Comparison of ENCODE assay signal across 8 cellular contexts in the genomic region with DNA sequence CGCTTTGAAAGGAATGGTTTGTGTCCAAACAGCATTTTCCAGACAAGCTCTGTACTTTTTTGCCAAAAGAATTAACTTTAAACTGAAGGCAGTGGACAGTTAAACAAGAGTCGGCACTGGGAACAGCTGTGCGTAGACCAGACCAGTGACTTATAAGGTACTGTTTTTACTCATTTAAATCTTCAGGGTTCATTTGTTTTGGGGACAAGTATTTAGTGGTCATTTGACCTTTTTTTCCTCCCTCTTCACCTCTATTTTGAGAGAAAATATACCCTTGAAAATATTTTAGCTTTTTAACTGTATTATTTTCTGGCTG.
DNase-seq lines count a peak whose midpoint lies in the region; ATAC-seq and TF ChIP-seq lines count a peak whose summit lies in the region.

No MANE protein-coding gene starts in this region.

- H3K27ac ChIP-seq in duodenal mucosa (ENCODE audit: low read depth, low read length) (peak overlapping the region; percentile 34), sigmoid colon (peak overlapping the region; percentile 71 to 82 (median 74))

- H3K27me3 ChIP-seq in duodenal mucosa (ENCODE audit: control insufficient read depth in 1 of 2, insufficient read depth in 2 of 2, low read length in 2 of 2) (no peaks in the 10 kb centered on the region), sigmoid colon (no peaks in the 10 kb centered on the region)

- ATAC-seq in GM19351 (IDR thresholded peaks at IDR 0.05; ENCODE audit: unreplicated experiment) (peak; percentile 83), HG03159 (IDR thresholded peaks at IDR 0.05; ENCODE audit: unreplicated experiment) (peak; percentile 77)

- TF ChIP-seq CTCF in sigmoid colon (IDR thresholded peaks at IDR 0.05) = no peak

- TF ChIP-seq EP300 in sigmoid colon (IDR thresholded peaks at IDR 0.05) = no peak

- no peaks in the 10 kb centered on the region for H3K36me3 ChIP-seq in duodenal mucosa (ENCODE audit: control insufficient read depth in 1 of 2, insufficient read depth in 2 of 2, low read length in 2 of 2)
- no peaks in the 10 kb centered on the region for H3K36me3 ChIP-seq in sigmoid colon

- 55 to 79% methylated on average over 3 of the region's 3 CpGs for WGBS in sigmoid colon, 2 donors

- DNase-seq in sigmoid colon = no peak
- DNase-seq in KBM-7 = no peak
- no peak for DNase-seq in stimulated activated CD4-positive, alpha-beta T cell treated with anti-CD3 and anti-CD28 coated beads, Interleukin-15, amount 100 ng/mL, for 24 hours
- DNase-seq in NCI-H2107 treated with DMSO at 0.1 percent for 48 hours (lab: John Stamatoyannopoulos, UW; ENCODE audit: unreplicated experiment) = no peak
- no peak for DNase-seq in DMS79 treated with DMSO at 0.1 percent for 48 hours (lab: John Stamatoyannopoulos, UW)

- in situ Hi-C loops in KBM-7 (cut with MboI; ENCODE audit: low pct_unique_long_range_greater_than_20kb, low sequenced_read_pairs) = no loop called here

- H3K4me1 ChIP-seq in duodenal mucosa (ENCODE audit: control insufficient read depth in 1 of 2, insufficient read depth in 2 of 2, low read length in 2 of 2) (no peaks in the 10 kb centered on the region), sigmoid colon (peaks cover 0 to 45% (median 23%) of the 10 kb centered on the region in 4 donors)

- TF ChIP-seq POLR2A in sigmoid colon (IDR thresholded peaks at IDR 0.05) = no peak

- H3K9me3 ChIP-seq in duodenal mucosa (ENCODE audit: control insufficient read depth in 1 of 2, low read length in 2 of 2) = no peaks in the 10 kb centered on the region
- H3K9me3 ChIP-seq in sigmoid colon = no peaks in the 10 kb centered on the region

- intact Hi-C loops in sigmoid colon (cut with DNase I) = no loop called here

- H3K4me3 ChIP-seq in duodenal mucosa (ENCODE audit: low read depth in 1 of 2, low read length in 2 of 2) (peak overlapping the region in 1 of 2 donors; percentile 34), sigmoid colon (peak overlapping the region; percentile 25 to 51 (median 38))

- H3K9ac ChIP-seq in duodenal mucosa (ENCODE audit: low read depth in 1 of 2, low read length in 2 of 2) = peak overlapping the region in 1 of 2 donors; percentile 5
